9 cellular contexts compared by ENCODE assay signal in genomic region chr20:31593221-31594001, GRCh38. TPM values are rescaled to one million over a fixed set of nuclear protein-coding genes. Genes with fewer than 3 reads are reported as not detected.
DNase-seq lines count a peak whose midpoint lies in the region; FAIRE-seq and TF ChIP-seq lines count a peak whose summit lies in the region.
"Had no signal": no experiment of that assay in that cellular context is flagged by ENCODE, and none has a peak within 500 bp of the region (broad histone marks: within the 10 kb centered on the region; RNA-seq: fewer than 3 reads in every experiment).

No MANE protein-coding gene starts in this region.

- no peak overlapping the region for H3K4me3 ChIP-seq in fibroblast of the aortic adventitia (ENCODE audit: low read depth, low read length)
- H3K4me3 ChIP-seq in skin epidermis: no peak overlapping the region
- H3K4me3 ChIP-seq: BLaER1 had no signal

- no peak overlapping the region for H3K27ac Mint-ChIP-seq in activated T-helper 1 cell treated with anti-CD3 and anti-CD28 coated beads, Interleukin-12 subunit alpha, Interleukin-12 subunit beta, Interleukin-2, Interleukin-4 antibody, amounts not matched to agents 30 ng/mL and 10 ng/mL and 1 ng/mL, durations not matched to agents 14 hours and 24 hours and 36 hours

- no peak for TF ChIP-seq CTCF in fibroblast of the aortic adventitia (IDR thresholded peaks at IDR 0.05; ENCODE audit: insufficient read depth, low read length)

- H3K4me1 Mint-ChIP-seq in activated T-helper 1 cell treated with anti-CD3 and anti-CD28 coated beads, Interleukin-12 subunit alpha, Interleukin-12 subunit beta, Interleukin-2, Interleukin-4 antibody, amounts not matched to agents 30 ng/mL and 10 ng/mL and 1 ng/mL, durations not matched to agents 14 hours and 24 hours and 36 hours (ENCODE audit: low read depth): peaks cover 3% of the 10 kb centered on the region

- H3K4me3 Mint-ChIP-seq in activated T-helper 1 cell treated with anti-CD3 and anti-CD28 coated beads, Interleukin-12 subunit alpha, Interleukin-12 subunit beta, Interleukin-2, Interleukin-4 antibody, amounts not matched to agents 30 ng/mL and 10 ng/mL and 1 ng/mL, durations not matched to agents 14 hours and 24 hours and 36 hours: no peak overlapping the region

- intact Hi-C loops in activated T-helper 1 cell treated with anti-CD3 and anti-CD28 coated beads, Interleukin-12 subunit alpha, Interleukin-12 subunit beta, Interleukin-2, Interleukin-4 antibody, amounts not matched to agents 30 ng/mL and 10 ng/mL and 1 ng/mL, durations not matched to agents 14 hours and 24 hours and 36 hours (cut with micrococcal nuclease): no loop called here

- FAIRE-seq in RCC 7860 (lab: Jason Lieb, UNC): peak; percentile 94

- no peaks in the 10 kb centered on the region for H3K36me3 Mint-ChIP-seq in activated T-helper 1 cell treated with anti-CD3 and anti-CD28 coated beads, Interleukin-12 subunit alpha, Interleukin-12 subunit beta, Interleukin-2, Interleukin-4 antibody, amounts not matched to agents 30 ng/mL and 10 ng/mL and 1 ng/mL, durations not matched to agents 14 hours and 24 hours and 36 hours (ENCODE audit: low read depth)

- H3K9me3 Mint-ChIP-seq in activated T-helper 1 cell treated with anti-CD3 and anti-CD28 coated beads, Interleukin-12 subunit alpha, Interleukin-12 subunit beta, Interleukin-2, Interleukin-4 antibody, amounts not matched to agents 30 ng/mL and 10 ng/mL and 1 ng/mL, durations not matched to agents 14 hours and 24 hours and 36 hours: no peaks in the 10 kb centered on the region

- peak; percentile 74 for DNase-seq in SIG-M5 treated with dmso at 0.1 percent for 504 hours (lab: John Stamatoyannopoulos, UW; ENCODE audit: unreplicated experiment)
- no peak for DNase-seq in SIG-M5 (lab: John Stamatoyannopoulos, UW)
- DNase-seq in RCC 7860 (ENCODE audit: low spot score): peak; percentile 100
- peak; percentile 84 for DNase-seq in fibroblast of the aortic adventitia (ENCODE audit: low read depth)
- no peak for DNase-seq in activated T-helper 1 cell treated with anti-CD3 and anti-CD28 coated beads, Interleukin-12 subunit alpha, Interleukin-12 subunit beta, Interleukin-2, Interleukin-4 antibody, amounts not matched to agents 30 ng/mL and 10 ng/mL and 1 ng/mL, durations not matched to agents 14 hours and 24 hours and 36 hours (ENCODE audit: low spot score)
- no peak for DNase-seq in T-helper 9 cell
- DNase-seq in OCI-M2 (lab: John Stamatoyannopoulos, UW; ENCODE audit: unreplicated experiment): no peak

- peaks cover 14% of the 10 kb centered on the region for H3K27me3 Mint-ChIP-seq in activated T-helper 1 cell treated with anti-CD3 and anti-CD28 coated beads, Interleukin-12 subunit alpha, Interleukin-12 subunit beta, Interleukin-2, Interleukin-4 antibody, amounts not matched to agents 30 ng/mL and 10 ng/mL and 1 ng/mL, durations not matched to agents 14 hours and 24 hours and 36 hours (ENCODE audit: insufficient read depth)

- peak overlapping the region in 18 of 21 experiments; percentile 11 to 87 (median 66) for H3K27ac ChIP-seq in skin epidermis
- H3K27ac ChIP-seq: BLaER1 had no signal

RNA-seq across cellular contexts. Expression of gene ID1, which starts 11.7 kb away (rescaled TPM):
- total RNA-seq in fibroblast of the aortic adventitia (ENCODE audit: low replicate concordance): 62.3 and 98.9 TPM in 2 replicates
- total RNA-seq in activated T-helper 1 cell treated with anti-CD3 and anti-CD28 coated beads, Interleukin-12 subunit alpha, Interleukin-12 subunit beta, Interleukin-2, Interleukin-4 antibody, amounts not matched to agents 30 ng/mL and 10 ng/mL and 1 ng/mL, durations not matched to agents 14 hours and 24 hours and 36 hours: 3.4 and 4.0 TPM in 2 replicates

RNA-seq across cellular contexts. Expression of gene COX4I2, which starts 44.3 kb away (rescaled TPM):
- total RNA-seq in fibroblast of the aortic adventitia (ENCODE audit: low replicate concordance): not detected in 2 replicates
- not detected in 2 replicates for total RNA-seq in activated T-helper 1 cell treated with anti-CD3 and anti-CD28 coated beads, Interleukin-12 subunit alpha, Interleukin-12 subunit beta, Interleukin-2, Interleukin-4 antibody, amounts not matched to agents 30 ng/mL and 10 ng/mL and 1 ng/mL, durations not matched to agents 14 hours and 24 hours and 36 hours

Comparison
In these comparisons a context has a peak if more than half of its experiments do, and no peak if none do; other contexts are left out.
1. DNase-seq: peak in SIG-M5 treated with dmso at 0.1 percent for 504 hours (single experiment), RCC 7860 (single experiment) and fibroblast of the aortic adventitia (single experiment); none in SIG-M5 (single experiment), activated T-helper 1 cell treated with anti-CD3 and anti-CD28 coated beads, Interleukin-12 subunit alpha, Interleukin-12 subunit beta, Interleukin-2, Interleukin-4 antibody, amounts not matched to agents 30 ng/mL and 10 ng/mL and 1 ng/mL, durations not matched to agents 14 hours and 24 hours and 36 hours (single experiment), T-helper 9 cell (single experiment) and OCI-M2 (single experiment).
2. RNA of gene ID1, which starts 11.7 kb away (total RNA-seq): 62.3 to 98.9 TPM in fibroblast of the aortic adventitia; 3.4 to 4.0 TPM in activated T-helper 1 cell treated with anti-CD3 and anti-CD28 coated beads, Interleukin-12 subunit alpha, Interleukin-12 subunit beta, Interleukin-2, Interleukin-4 antibody, amounts not matched to agents 30 ng/mL and 10 ng/mL and 1 ng/mL, durations not matched to agents 14 hours and 24 hours and 36 hours; every median in the first group is over 10 times any median in the second.